24 cellular contexts compared by ENCODE assay signal in genomic region chr15:81239190-81239589, GRCh38. TPM values are rescaled to one million over a fixed set of nuclear protein-coding genes. Genes with fewer than 3 reads are reported as not detected.
DNase-seq lines count a peak whose midpoint lies in the region; ATAC-seq, FAIRE-seq and TF ChIP-seq lines count a peak whose summit lies in the region.
"Had no signal": no experiment of that assay in that cellular context is flagged by ENCODE, and none has a peak within 500 bp of the region (broad histone marks: within the 10 kb centered on the region; RNA-seq: fewer than 3 reads in every experiment).

No MANE protein-coding gene starts in this region.

- ATAC-seq in left cardiac atrium (peak; percentile 58 to 82), right cardiac atrium (peak; percentile 72 to 88), aorta (ENCODE audit: low FRiP score) (peak; percentile 19), GM21723 (IDR thresholded peaks at IDR 0.05; ENCODE audit: unreplicated experiment) (no peak)
- ATAC-seq: A549; activated CD8-positive, alpha-beta T cell treated with anti-CD3 and anti-CD28 coated beads, Interleukin-2, amount 10 ng/mL, durations not matched to agents 7 days and 5 days; K562 had no signal

- intact Hi-C loops in left cardiac atrium (cut with DNase I): no loop called here
- intact Hi-C loops in left ventricle myocardium inferior (cut with micrococcal nuclease): no loop called here
- intact Hi-C loops in right cardiac atrium (cut with DNase I): no loop called here
- intact Hi-C loops in aorta (cut with DNase I): no loop called here

- no peak for DNase-seq in left cardiac atrium
- no peak for DNase-seq in left ventricle myocardium inferior
- peak; percentile 52 for DNase-seq in dedifferentiated amniotic fluid mesenchymal stem cell (ENCODE audit: extremely low spot score)
- DNase-seq in right cardiac atrium: peak in 1 of 3 donors; percentile 31
- no peak for DNase-seq in aorta
- DNase-seq in RCC 7860 (ENCODE audit: low spot score): no peak
- DNase-seq in NCI-H2081 (lab: John Stamatoyannopoulos, UW): no peak
- DNase-seq: activated CD4-positive, CD25-positive, alpha-beta regulatory T cell treated with anti-CD3 and anti-CD28 coated beads, Interleukin-2, amount 50 U/mL, for 72 hours; activated CD8-positive, alpha-beta T cell treated with anti-CD3 and anti-CD28 coated beads, Interleukin-2, amount 10 ng/mL, durations not matched to agents 7 days and 5 days; activated T-cell treated with anti-CD3 and anti-CD28 coated beads, Interleukin-2, amount 50 U/mL, for 1 hour; glutamatergic neuron; kidney glomerular epithelial cell; NCI-H1694 treated with DMSO at 0.1 percent for 48 hours; occipital lobe; retina; stimulated activated CD8-positive, alpha-beta memory T cell treated with anti-CD3 and anti-CD28 coated beads, Interleukin-4, amount 100 ng/mL, for 48 hours had no signal

- H3K36me3 ChIP-seq in left ventricle myocardium inferior (no peaks in the 10 kb centered on the region), aorta (ENCODE audit: control insufficient read depth in 1 of 2, insufficient read depth in 2 of 2, low read length in 1 of 2) (no peaks in the 10 kb centered on the region)
- H3K36me3 ChIP-seq: adrenal gland, cardiac muscle cell had no signal

- no peak for TF ChIP-seq CTCF in left ventricle myocardium inferior (IDR thresholded peaks at IDR 0.05; ENCODE audit: borderline replicate concordance)

- no peak overlapping the region for H3K27ac ChIP-seq in left ventricle myocardium inferior (replicated peaks)
- H3K27ac ChIP-seq in right cardiac atrium (ENCODE audit: low read length): peak overlapping the region; percentile 72
- H3K27ac ChIP-seq in aorta (ENCODE audit: low read depth in 1 of 2, low read length in 2 of 2): no peak overlapping the region
- H3K27ac ChIP-seq: A549, adrenal gland, C4-2B, cardiac muscle cell, epithelial cell of prostate had no signal

- H3K4me3 ChIP-seq in left ventricle myocardium inferior (no peak overlapping the region), right cardiac atrium (ENCODE audit: low read length) (no peak overlapping the region), aorta (ENCODE audit: low read length in 2 of 2) (no peak overlapping the region)
- H3K4me3 ChIP-seq: A549, adrenal gland, cardiac muscle cell, K562 had no signal

- no peak for FAIRE-seq in RCC 7860 (lab: Jason Lieb, UNC)
- FAIRE-seq: A549, D721Med, K562 had no signal

- H3K27me3 ChIP-seq in left ventricle myocardium inferior (ENCODE audit: low read depth): no peaks in the 10 kb centered on the region
- H3K27me3 ChIP-seq in right cardiac atrium (ENCODE audit: control insufficient read depth, insufficient read depth): no peaks in the 10 kb centered on the region
- H3K27me3 ChIP-seq in aorta (ENCODE audit: control insufficient read depth in 1 of 2, insufficient read depth in 2 of 2, low read length in 1 of 2): no peaks in the 10 kb centered on the region
- H3K27me3 ChIP-seq: adrenal gland, cardiac muscle cell had no signal

- H3K4me1 ChIP-seq in left ventricle myocardium inferior (no peaks in the 10 kb centered on the region), right cardiac atrium (ENCODE audit: control insufficient read depth, insufficient read depth, low read length) (no peaks in the 10 kb centered on the region), aorta (ENCODE audit: control insufficient read depth in 1 of 2, insufficient read depth in 2 of 2, low read length in 2 of 2) (no peaks in the 10 kb centered on the region)
- H3K4me1 ChIP-seq: A549, adrenal gland had no signal

- H3K9me3 ChIP-seq in left ventricle myocardium inferior (replicated peaks): peaks cover 43% of the 10 kb centered on the region
- H3K9me3 ChIP-seq in right cardiac atrium (ENCODE audit: control insufficient read depth, low read length): no peaks in the 10 kb centered on the region
- peaks cover 1% of the 10 kb centered on the region for H3K9me3 ChIP-seq in aorta (ENCODE audit: control insufficient read depth, low read length)
- H3K9me3 ChIP-seq: adrenal gland had no signal

RNA-seq across cellular contexts. Expression of gene IL16, which starts 42.5 kb away (rescaled TPM):
- 10 to 100 TPM in 1 of 2 donors, 1 to 10 TPM in 1; 4.7 to 10.1 TPM for total RNA-seq in left cardiac atrium
- total RNA-seq in left ventricle myocardium inferior: 3.8 TPM
- total RNA-seq in right cardiac atrium: 1 to 10 TPM; 3.1 to 5.1 (median 4.1) TPM
- polyA plus RNA-seq in right cardiac atrium: 4.7 TPM
- 10 to 100 TPM in 1 of 2 donors, 1 to 10 TPM in 1; 9.1 to 19.5 TPM for total RNA-seq in aorta
- 1 to 10 TPM; 5.3 to 6.5 TPM for polyA plus RNA-seq in aorta
- total RNA-seq: cardiac muscle cell had no signal
- polyA plus RNA-seq: cardiac muscle cell had no signal
